16 cellular contexts compared by ENCODE assay signal in genomic region chr19:27741236-27741635, GRCh38.
"Had no signal": no experiment of that assay in that cellular context is flagged by ENCODE, and none has a peak within 500 bp of the region (broad histone marks: within the 10 kb centered on the region; RNA-seq: fewer than 3 reads in every experiment).

No MANE protein-coding gene starts in this region.

- ATAC-seq: activated CD4-positive, alpha-beta T cell treated with anti-CD3 and anti-CD28 coated beads for 36 hours; gastroesophageal sphincter; mucosa of descending colon; right lobe of liver had no signal

- H3K4me1 ChIP-seq: right lobe of liver, thyroid gland had no signal

- H3K27me3 ChIP-seq: gastroesophageal sphincter, right lobe of liver, thyroid gland had no signal

- H3K4me3 ChIP-seq: gastroesophageal sphincter, mucosa of descending colon, right lobe of liver, thyroid gland had no signal

- H3K9me3 ChIP-seq: gastroesophageal sphincter, right lobe of liver, thyroid gland had no signal

- DNase-seq: activated B cell treated with CpG ODN at 0.5 μM for 24 hours; activated CD4-positive, alpha-beta T cell treated with anti-CD3 and anti-CD28 coated beads for 36 hours; activated CD4-positive, alpha-beta T cell treated with anti-CD3 and anti-CD28 coated beads, Interleukin-2, amount 50 U/mL, for 4 hours; activated CD8-positive, alpha-beta memory T cell treated with anti-CD3 and anti-CD28 coated beads for 24 hours; activated naive CD4-positive, alpha-beta T cell treated with anti-CD3 and anti-CD28 coated beads, Interleukin-2, amount 10 ng/mL, durations not matched to agents 7 days and 5 days; activated T-cell treated with anti-CD3 and anti-CD28 coated beads, Interleukin-2, amount 50 U/mL, for 48 hours; amygdala; mesenchymal stem cell; mucosa of descending colon; naive B cell; nucleus accumbens; stimulated activated CD4-positive, alpha-beta T cell treated with anti-CD3 and anti-CD28 coated beads, Interleukin-4, amount 100 ng/mL, for 1 hour; stimulated activated naive CD4-positive, alpha-beta T cell; thyroid gland had no signal

- H3K27ac ChIP-seq: gastroesophageal sphincter, right lobe of liver, thyroid gland had no signal

- H3K36me3 ChIP-seq: right lobe of liver, thyroid gland had no signal
